29 cellular contexts compared by ENCODE assay signal in genomic region chr13:21322988-21323387, GRCh38.
"Had no signal": no experiment of that assay in that cellular context is flagged by ENCODE, and none has a peak within 500 bp of the region (broad histone marks: within the 10 kb centered on the region; RNA-seq: fewer than 3 reads in every experiment).

No MANE protein-coding gene starts in this region.

- DNase-seq: activated B cell treated with CpG ODN at 0.5 μM for 24 hours; activated CD4-positive, alpha-beta memory T cell treated with anti-CD3 and anti-CD28 coated beads, Interleukin-2, amount 10 ng/mL, durations not matched to agents 7 days and 5 days; activated CD4-positive, alpha-beta T cell treated with anti-CD3 and anti-CD28 coated beads for 36 hours; activated CD4-positive, alpha-beta T cell treated with anti-CD3 and anti-CD28 coated beads, Interleukin-2, amount 10 ng/mL, durations not matched to agents 24 days and 14 days; activated CD4-positive, CD25-positive, alpha-beta regulatory T cell treated with anti-CD3 and anti-CD28 coated beads, Interleukin-2, amount 50 U/mL, for 72 hours; activated CD8-positive, alpha-beta memory T cell treated with anti-CD3 and anti-CD28 coated beads, Interleukin-2, amount 50 U/mL, for 48 hours; activated gamma-delta T cell; activated naive CD4-positive, alpha-beta T cell; activated naive CD4-positive, alpha-beta T cell treated with anti-CD3 and anti-CD28 coated beads, Interleukin-2, amount 10 ng/mL, durations not matched to agents 7 days and 5 days; activated naive CD8-positive, alpha-beta T cell treated with anti-CD3 and anti-CD28 coated beads, Interleukin-2, amount 10 ng/mL, durations not matched to agents 7 days and 5 days; activated T-cell treated with anti-CD3 and anti-CD28 coated beads for 4 hours; activated T-cell treated with anti-CD3 and anti-CD28 coated beads, Interleukin-2, amount 50 U/mL, for 24 hours; activated T-cell treated with anti-CD3 and anti-CD28 coated beads, Interleukin-2, amount 50 U/mL, for 72 hours; brain microvascular endothelial cell; cortex of kidney; dermis blood vessel endothelial cell; effector CD4-positive, alpha-beta T cell; effector memory CD8-positive, alpha-beta T cell; erythroblast; foreskin keratinocyte; gastrocnemius medialis; T-helper 1 cell; T-helper 17 cell; T1000; WERI-Rb-1 had no signal

- H3K9me3 Mint-ChIP-seq: activated B cell treated with CpG ODN at 0.5 μM for 24 hours; activated CD4-positive, alpha-beta memory T cell treated with anti-CD3 and anti-CD28 coated beads, Interleukin-2, amount 10 ng/mL, durations not matched to agents 7 days and 5 days; activated naive CD4-positive, alpha-beta T cell treated with anti-CD3 and anti-CD28 coated beads, Interleukin-2, amount 10 ng/mL, durations not matched to agents 7 days and 5 days; activated naive CD4-positive, alpha-beta T cell treated with anti-CD3 and anti-CD28 coated beads, Interleukin-2, amount 50 U/mL, for 72 hours; activated naive CD8-positive, alpha-beta T cell treated with anti-CD3 and anti-CD28 coated beads, Interleukin-2, amount 10 ng/mL, durations not matched to agents 7 days and 5 days; activated T-cell treated with anti-CD3 and anti-CD28 coated beads, Interleukin-2, amount 50 U/mL, for 24 hours; activated T-cell treated with anti-CD3 and anti-CD28 coated beads, Interleukin-2, amount 50 U/mL, for 72 hours; central memory CD8-positive, alpha-beta T cell; effector memory CD8-positive, alpha-beta T cell; T-helper 2 cell treated with Interferon-gamma antibody and Interleukin-4, amounts not matched to agents 5 μg/mL and 100 μg/mL, for 36 hours had no signal

- H3K27ac ChIP-seq: brain microvascular endothelial cell, esophagus muscularis mucosa, foreskin keratinocyte, gastrocnemius medialis, WERI-Rb-1 had no signal

- H3K4me3 Mint-ChIP-seq: activated B cell treated with CpG ODN at 0.5 μM for 24 hours; activated CD4-positive, alpha-beta memory T cell treated with anti-CD3 and anti-CD28 coated beads, Interleukin-2, amount 10 ng/mL, durations not matched to agents 7 days and 5 days; activated CD4-positive, alpha-beta T cell treated with anti-CD3 and anti-CD28 coated beads for 36 hours; activated CD4-positive, alpha-beta T cell treated with anti-CD3 and anti-CD28 coated beads, Interleukin-2, amount 10 ng/mL, durations not matched to agents 24 days and 14 days; activated naive CD4-positive, alpha-beta T cell treated with anti-CD3 and anti-CD28 coated beads, Interleukin-2, amount 10 ng/mL, durations not matched to agents 7 days and 5 days; activated naive CD8-positive, alpha-beta T cell treated with anti-CD3 and anti-CD28 coated beads, Interleukin-2, amount 10 ng/mL, durations not matched to agents 7 days and 5 days; activated T-cell treated with anti-CD3 and anti-CD28 coated beads, Interleukin-2, amount 50 U/mL, for 24 hours; activated T-cell treated with anti-CD3 and anti-CD28 coated beads, Interleukin-2, amount 50 U/mL, for 72 hours; central memory CD8-positive, alpha-beta T cell; effector memory CD8-positive, alpha-beta T cell; T-helper 17 cell; T-helper 2 cell treated with Interferon-gamma antibody and Interleukin-4, amounts not matched to agents 5 μg/mL and 100 μg/mL, for 36 hours had no signal

- H3K27me3 Mint-ChIP-seq: activated B cell treated with CpG ODN at 0.5 μM for 24 hours; activated CD4-positive, alpha-beta memory T cell treated with anti-CD3 and anti-CD28 coated beads, Interleukin-2, amount 10 ng/mL, durations not matched to agents 7 days and 5 days; activated CD4-positive, alpha-beta T cell treated with anti-CD3 and anti-CD28 coated beads for 36 hours; activated CD4-positive, alpha-beta T cell treated with anti-CD3 and anti-CD28 coated beads, Interleukin-2, amount 10 ng/mL, durations not matched to agents 24 days and 14 days; activated naive CD4-positive, alpha-beta T cell treated with anti-CD3 and anti-CD28 coated beads, Interleukin-2, amount 10 ng/mL, durations not matched to agents 7 days and 5 days; activated naive CD8-positive, alpha-beta T cell treated with anti-CD3 and anti-CD28 coated beads, Interleukin-2, amount 10 ng/mL, durations not matched to agents 7 days and 5 days; activated T-cell treated with anti-CD3 and anti-CD28 coated beads, Interleukin-2, amount 50 U/mL, for 24 hours; central memory CD8-positive, alpha-beta T cell; effector memory CD8-positive, alpha-beta T cell; T-helper 17 cell had no signal

- H3K27ac Mint-ChIP-seq: activated B cell treated with CpG ODN at 0.5 μM for 24 hours; activated CD4-positive, alpha-beta memory T cell treated with anti-CD3 and anti-CD28 coated beads, Interleukin-2, amount 10 ng/mL, durations not matched to agents 7 days and 5 days; activated CD4-positive, alpha-beta T cell treated with anti-CD3 and anti-CD28 coated beads for 36 hours; activated CD4-positive, alpha-beta T cell treated with anti-CD3 and anti-CD28 coated beads, Interleukin-2, amount 10 ng/mL, durations not matched to agents 24 days and 14 days; activated naive CD4-positive, alpha-beta T cell treated with anti-CD3 and anti-CD28 coated beads, Interleukin-2, amount 10 ng/mL, durations not matched to agents 7 days and 5 days; activated naive CD4-positive, alpha-beta T cell treated with anti-CD3 and anti-CD28 coated beads, Interleukin-2, amount 50 U/mL, for 72 hours; activated naive CD8-positive, alpha-beta T cell treated with anti-CD3 and anti-CD28 coated beads, Interleukin-2, amount 10 ng/mL, durations not matched to agents 7 days and 5 days; activated T-cell treated with anti-CD3 and anti-CD28 coated beads, Interleukin-2, amount 50 U/mL, for 24 hours; activated T-cell treated with anti-CD3 and anti-CD28 coated beads, Interleukin-2, amount 50 U/mL, for 72 hours; effector memory CD8-positive, alpha-beta T cell; T-helper 17 cell; T-helper 2 cell treated with Interferon-gamma antibody and Interleukin-4, amounts not matched to agents 5 μg/mL and 100 μg/mL, for 36 hours had no signal
